In genomic region chr1:170732262-170732595, GRCh38 we compare ENCODE assay signal across 18 cellular contexts.
DNase-seq lines count a peak whose midpoint lies in the region; ATAC-seq and TF ChIP-seq lines count a peak whose summit lies in the region.
"Had no signal": no experiment of that assay in that cellular context is flagged by ENCODE, and none has a peak within 500 bp of the region (broad histone marks: within the 10 kb centered on the region; RNA-seq: fewer than 3 reads in every experiment).

No MANE protein-coding gene starts in this region.

- no peak for TF ChIP-seq CTCF in psoas muscle (IDR thresholded peaks at IDR 0.05)

- no peaks in the 10 kb centered on the region for H3K27me3 ChIP-seq in psoas muscle (ENCODE audit: insufficient read depth in 3 of 3, low read length in 2 of 3)
- H3K27me3 ChIP-seq: dorsolateral prefrontal cortex, pancreas, thyroid gland had no signal

- DNase-seq in GM04503 (ENCODE audit: low read depth) = peak; percentile 55
- DNase-seq in fibroblast of the conjunctiva (ENCODE audit: low read depth) = peak; percentile 21
- no peak for DNase-seq in psoas muscle
- DNase-seq in NCI-H128 (lab: John Stamatoyannopoulos, UW; ENCODE audit: unreplicated experiment) = no peak
- no peak for DNase-seq in activated CD4-positive, alpha-beta T cell treated with anti-CD3 and anti-CD28 coated beads, Interleukin-2, amount 50 U/mL, for 1 hour
- DNase-seq in activated T-cell treated with anti-CD3 and anti-CD28 coated beads for 4 hours = no peak
- DNase-seq: activated CD4-positive, alpha-beta T cell treated with anti-CD3 and anti-CD28 coated beads for 36 hours; activated CD8-positive, alpha-beta memory T cell treated with anti-CD3 and anti-CD28 coated beads, Interleukin-2, amount 50 U/mL, for 4 hours; DMS79 treated with DMSO at 0.1 percent for 48 hours; dorsolateral prefrontal cortex; NCI-H1436; NCI-H345; pancreas; spleen; thyroid gland had no signal

- peak overlapping the region; percentile 97 for H3K27ac ChIP-seq in psoas muscle
- H3K27ac ChIP-seq: dorsolateral prefrontal cortex, pancreas, spleen, thyroid gland had no signal

- intact Hi-C loops in psoas muscle (cut with DNase I) = loop anchor here (2.0 to 10.0 kb wide), 4 partner anchors 40 to 197 kb away; partner anchors contain the start of gene GORAB (in 1 of the 2)

- peaks cover 68% of the 10 kb centered on the region for H3K4me1 ChIP-seq in psoas muscle
- H3K4me1 ChIP-seq: pancreas, spleen had no signal

- H3K4me3 ChIP-seq in psoas muscle = peak overlapping the region; percentile 48
- H3K4me3 ChIP-seq: dorsolateral prefrontal cortex, pancreas, spleen, thyroid gland had no signal

- H3K9me3 ChIP-seq in psoas muscle = no peaks in the 10 kb centered on the region
- H3K9me3 ChIP-seq: pancreas, spleen, thyroid gland had no signal

- peak; percentile 66 for ATAC-seq in SK-N-SH treated with all-trans-retinoic acid at 6 μM for 48 hours
- ATAC-seq in psoas muscle = peak; percentile 26 to 37 (median 31)
- ATAC-seq: activated CD4-positive, alpha-beta T cell treated with anti-CD3 and anti-CD28 coated beads for 36 hours; esophagus mucosa; pancreas; stimulated activated effector memory CD8-positive, alpha-beta T cell treated with anti-CD3 and anti-CD28 coated beads, Interleukin-12 subunit alpha, Interleukin-12 subunit beta, amount 100 ng/mL, for 72 hours had no signal

- 7 to 16% (median 13%) methylated on average over 2 of the region's 2 CpGs for WGBS in psoas muscle, 3 donors

- peaks cover 0 to 14% of the 10 kb centered on the region in 2 donors for H3K36me3 ChIP-seq in psoas muscle (ENCODE audit: insufficient read depth in 1 of 2, low read depth in 1 of 2)
- H3K36me3 ChIP-seq: pancreas, spleen, thyroid gland had no signal

TF ChIP-seq in SK-N-SH treated with all-trans-retinoic acid at 6 μM for 48 hours, 23 proteins besides CTCF, POLR2A, EP300 and RAD21:
- TF ChIP-seq ZC3H10 (CRISPR knock-in tag; IDR thresholded peaks at IDR 0.05) = peak; percentile 79
- no peak for TF ChIP-seq CSDC2 (CRISPR knock-in tag; IDR thresholded peaks at IDR 0.05)
- peak; percentile 67 for TF ChIP-seq TOX (CRISPR knock-in tag; IDR thresholded peaks at IDR 0.05; ENCODE audit: borderline replicate concordance)
- no peak for TF ChIP-seq BACH2 (CRISPR knock-in tag; IDR thresholded peaks at IDR 0.05; ENCODE audit: borderline replicate concordance)

Comparison
In these comparisons a context has a peak if more than half of its experiments do, and no peak if none do; other contexts are left out.
1. DNase-seq: peak in GM04503 (single experiment) and fibroblast of the conjunctiva (single experiment); none in psoas muscle (0 of 2), NCI-H128 (single experiment), activated CD4-positive, alpha-beta T cell treated with anti-CD3 and anti-CD28 coated beads, Interleukin-2, amount 50 U/mL, for 1 hour (single experiment) and activated T-cell treated with anti-CD3 and anti-CD28 coated beads for 4 hours (single experiment).